18 cellular contexts compared by ENCODE assay signal in the genomic region with DNA sequence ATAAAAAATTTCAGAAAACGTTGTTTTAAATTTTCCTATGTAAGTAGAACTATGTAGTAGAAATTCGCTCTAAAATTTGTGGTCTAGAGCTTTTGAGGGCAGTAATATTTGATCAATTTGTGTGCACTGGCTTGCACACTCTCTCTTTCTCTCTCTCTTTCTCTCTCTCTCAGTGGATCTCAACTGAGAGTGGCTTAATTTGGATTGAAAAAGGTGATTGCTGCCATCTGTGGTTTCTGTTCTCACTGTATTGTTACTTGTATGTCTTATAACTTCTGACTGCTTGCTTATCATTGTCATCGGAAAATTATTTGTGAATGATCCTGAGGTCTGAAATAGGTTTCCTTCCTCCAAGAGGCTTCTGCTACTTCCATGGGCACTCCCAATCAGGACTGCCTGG.
A peak's percentile ranks its signal among the peaks of the same experiment; 100 is the strongest.
DNase-seq lines count a peak whose midpoint lies in the region; ATAC-seq and TF ChIP-seq lines count a peak whose summit lies in the region.
"Had no signal": no experiment of that assay in that cellular context is flagged by ENCODE, and none has a peak within 500 bp of the region (broad histone marks: within the 10 kb centered on the region; RNA-seq: fewer than 3 reads in every experiment).

No MANE protein-coding gene starts in this region.

- H3K9me3 Mint-ChIP-seq in GM23338 = peaks cover 9% of the 10 kb centered on the region; the same call in 2 of the 3 replicates
- peaks cover 9% of the 10 kb centered on the region for H3K9me3 Mint-ChIP-seq in neural progenitor cell

- H3K9me2 ChIP-seq in GM23338 (ENCODE audit: insufficient read depth) (no peaks in the 10 kb centered on the region), MM.1S (replicated peaks; ENCODE audit: insufficient read depth, low read length) (no peaks in the 10 kb centered on the region)

- H3K27ac ChIP-seq in GM23338 (ENCODE audit: low read depth) (no peak overlapping the region), MM.1S (ENCODE audit: low read length) (no peak overlapping the region), neural progenitor cell (no peak overlapping the region)
- H3K27ac ChIP-seq: BLaER1 treated with 17β-estradiol and CSF1 and Interleukin-3, amounts not matched to agents 10 nM and 100 nM; C4-2B had no signal

- no peaks in the 10 kb centered on the region for H3K27me3 ChIP-seq in GM23338 (ENCODE audit: insufficient read depth)
- H3K27me3 ChIP-seq in MM.1S (replicated peaks; ENCODE audit: insufficient read depth, low read length) = no peaks in the 10 kb centered on the region
- H3K27me3 ChIP-seq in neural progenitor cell = no peaks in the 10 kb centered on the region
- H3K27me3 ChIP-seq: BLaER1 treated with 17β-estradiol and CSF1 and Interleukin-3, amounts not matched to agents 10 nM and 100 nM had no signal

- no peak overlapping the region for H3K4me2 ChIP-seq in GM23338
- no peak overlapping the region for H3K4me2 ChIP-seq in MM.1S (ENCODE audit: low read depth, low read length)
- no peak overlapping the region for H3K4me2 ChIP-seq in neural progenitor cell
- H3K4me2 ChIP-seq: BLaER1 treated with 17β-estradiol and CSF1 and Interleukin-3, amounts not matched to agents 10 nM and 100 nM had no signal

- H3F3A ChIP-seq in GM23338 (replicated peaks; ENCODE audit: low read depth) (no peaks in the 10 kb centered on the region), MM.1S (ENCODE audit: insufficient read depth, low read length) (no peaks in the 10 kb centered on the region), neural progenitor cell (ENCODE audit: low read depth) (no peaks in the 10 kb centered on the region)

- H3K9me3 ChIP-seq in MM.1S (replicated peaks; ENCODE audit: insufficient read depth, low read length) (no peaks in the 10 kb centered on the region), neural progenitor cell (ENCODE audit: low read depth) (no peaks in the 10 kb centered on the region)
- H3K9me3 ChIP-seq: Caco-2 had no signal

- H3K4me3 ChIP-seq in GM23338 (no peak overlapping the region), MM.1S (ENCODE audit: low read length) (no peak overlapping the region), neural progenitor cell (no peak overlapping the region)
- H3K4me3 ChIP-seq: BLaER1 treated with 17β-estradiol and CSF1 and Interleukin-3, amounts not matched to agents 10 nM and 100 nM; GM12878 had no signal

- H3K36me3 ChIP-seq in GM23338 (ENCODE audit: insufficient read depth) (no peaks in the 10 kb centered on the region), MM.1S (replicated peaks; ENCODE audit: insufficient read depth, low read length) (no peaks in the 10 kb centered on the region), neural progenitor cell (no peaks in the 10 kb centered on the region)
- H3K36me3 ChIP-seq: BLaER1 treated with 17β-estradiol and CSF1 and Interleukin-3, amounts not matched to agents 10 nM and 100 nM had no signal

- no peak overlapping the region for H3K9ac ChIP-seq in MM.1S (ENCODE audit: low read length)
- H3K9ac ChIP-seq in neural progenitor cell = no peak overlapping the region
- H3K9ac ChIP-seq: BLaER1 treated with 17β-estradiol and CSF1 and Interleukin-3, amounts not matched to agents 10 nM and 100 nM had no signal

- DNase-seq in GM23338 (ENCODE audit: low spot score) (no peak), MM.1S (no peak), neural progenitor cell (ENCODE audit: low spot score) (no peak), GF-D8 (lab: John Stamatoyannopoulos, UW) (no peak), GM19240 (ENCODE audit: insufficient read length, low spot score) (no peak)
- DNase-seq in activated CD4-positive, alpha-beta T cell treated with anti-CD3 and anti-CD28 coated beads, Interleukin-2, amount 50 U/mL, for 4 hours = no peak
- DNase-seq: 8988T; AML-193; Caco-2; Calu3; CD4-positive, alpha-beta T cell; CD8-positive, alpha-beta T cell; DMS79 treated with DMSO at 0.1 percent for 48 hours had no signal

- H3K4me1 Mint-ChIP-seq in GM23338 = no peaks in the 10 kb centered on the region
- H3K4me1 Mint-ChIP-seq in neural progenitor cell = no peaks in the 10 kb centered on the region
- H3K4me1 Mint-ChIP-seq: B cell had no signal

- H3K4me1 ChIP-seq in GM23338 (ENCODE audit: insufficient read depth) (no peaks in the 10 kb centered on the region), MM.1S (ENCODE audit: low read length) (no peaks in the 10 kb centered on the region), neural progenitor cell (no peaks in the 10 kb centered on the region)
- H3K4me1 ChIP-seq: BLaER1 treated with 17β-estradiol and CSF1 and Interleukin-3, amounts not matched to agents 10 nM and 100 nM; Caco-2 had no signal

- H4K20me1 ChIP-seq in GM23338 (replicated peaks; ENCODE audit: insufficient read depth) (no peaks in the 10 kb centered on the region), MM.1S (ENCODE audit: insufficient read depth, low read length) (no peaks in the 10 kb centered on the region), neural progenitor cell (ENCODE audit: low read depth) (no peaks in the 10 kb centered on the region)
- H4K20me1 ChIP-seq: BLaER1 treated with 17β-estradiol and CSF1 and Interleukin-3, amounts not matched to agents 10 nM and 100 nM had no signal

- H3K36me3 Mint-ChIP-seq in GM23338 (ENCODE audit: low read depth) = peaks cover 5% of the 10 kb centered on the region; the same call in 2 of the 3 replicates
- H3K36me3 Mint-ChIP-seq in neural progenitor cell = no peaks in the 10 kb centered on the region
- H3K36me3 Mint-ChIP-seq: CD8-positive, alpha-beta T cell had no signal

- no peak for TF ChIP-seq CTCF in GM23338 (conservative IDR thresholded peaks at IDR 0.05; ENCODE audit: low read depth in 2 of 2)
- no peak for TF ChIP-seq CTCF in MM.1S (IDR thresholded peaks at IDR 0.05; ENCODE audit: low read length)
- no peak for TF ChIP-seq CTCF in neural progenitor cell (IDR thresholded peaks at IDR 0.05)

- 0 out of 2 replicates have a peak overlapping the region, but pooled peaks have one; percentile 10 for H2AFZ ChIP-seq in GM23338
- H2AFZ ChIP-seq in MM.1S (ENCODE audit: low read length) = 0 out of 2 replicates have a peak overlapping the region, but pooled peaks have one; percentile 4
- H2AFZ ChIP-seq in neural progenitor cell (replicated peaks) = peak overlapping the region; percentile 36

- H3K79me2 ChIP-seq in GM23338 (replicated peaks; ENCODE audit: insufficient read depth) = no peaks in the 10 kb centered on the region
- no peaks in the 10 kb centered on the region for H3K79me2 ChIP-seq in MM.1S (ENCODE audit: low read length)
- no peaks in the 10 kb centered on the region for H3K79me2 ChIP-seq in neural progenitor cell (ENCODE audit: low read depth)

- ATAC-seq in GM23338 (no peak), HG03280 (IDR thresholded peaks at IDR 0.05; ENCODE audit: unreplicated experiment) (no peak)
- ATAC-seq: CD8-positive, alpha-beta T cell; GM12878 had no signal

- no peaks in the 10 kb centered on the region for H3K27me3 Mint-ChIP-seq in GM23338 (ENCODE audit: insufficient read depth, low read depth, poor library complexity)
- H3K27me3 Mint-ChIP-seq in neural progenitor cell (ENCODE audit: insufficient read depth, low read depth) = no peaks in the 10 kb centered on the region
- H3K27me3 Mint-ChIP-seq: B cell; CD4-positive, alpha-beta T cell had no signal

- H3K27ac Mint-ChIP-seq in GM23338 = no peak overlapping the region
- H3K27ac Mint-ChIP-seq in neural progenitor cell = no peak overlapping the region
- H3K27ac Mint-ChIP-seq: B cell; CD4-positive, alpha-beta T cell; CD8-positive, alpha-beta T cell had no signal

- H3K4me3 Mint-ChIP-seq in GM23338 (no peak overlapping the region), neural progenitor cell (no peak overlapping the region)
- H3K4me3 Mint-ChIP-seq: B cell; CD4-positive, alpha-beta T cell; CD8-positive, alpha-beta T cell had no signal

TF ChIP-seq in GM23338, 12 proteins besides CTCF, POLR2A, EP300 and RAD21:
- TF ChIP-seq JUNB (IDR thresholded peaks at IDR 0.05; ENCODE audit: unreplicated experiment) = no peak
